Comparison of ENCODE assay signal across 26 cellular contexts in genomic region chr19:57271280-57271679, GRCh38. TPM values are rescaled to one million over a fixed set of nuclear protein-coding genes. Genes with fewer than 3 reads are reported as not detected.
DNase-seq lines count a peak whose midpoint lies in the region; ATAC-seq, FAIRE-seq and TF ChIP-seq lines count a peak whose summit lies in the region.
"Had no signal": no experiment of that assay in that cellular context is flagged by ENCODE, and none has a peak within 500 bp of the region (broad histone marks: within the 10 kb centered on the region; RNA-seq: fewer than 3 reads in every experiment).

No MANE protein-coding gene starts in this region.

- H3K9me3 Mint-ChIP-seq in osteocyte (ENCODE audit: unreplicated experiment): no peaks in the 10 kb centered on the region

- 55% methylated on average over 7 of the region's 8 CpGs for WGBS in K562 (ENCODE audit: insufficient coverage, low coverage, missing lambda C conversion rate)

- no peak for DNase-seq in K562 (ENCODE audit: extremely low read depth in 1 of 4, low spot score in 3 of 4)
- peak; percentile 17 for DNase-seq in osteocyte (ENCODE audit: extremely low spot score, unreplicated experiment)
- DNase-seq in globus pallidus (ENCODE audit: low spot score): no peak
- DNase-seq in SJCRH30: no peak
- DNase-seq in NCI-H2227 (lab: John Stamatoyannopoulos, UW; ENCODE audit: unreplicated experiment): no peak
- DNase-seq: 8988T; ACHN; AML-193; BE2C; CD4-positive, alpha-beta T cell; CD8-positive, alpha-beta memory T cell; DMS 273 treated with DMSO at 0.1 percent for 48 hours; DMS79; EL; GDM1; GM23248; H7; HCEC 1CT had no signal

- TF ChIP-seq CTCF in OCI-LY3 (IDR thresholded peaks at IDR 0.05; ENCODE audit: low read depth, low read length) (no peak), K562 (IDR thresholded peaks at IDR 0.05 in 2 of 3, conservative IDR thresholded peaks at IDR 0.05 in 1 of 3; ENCODE audit: insufficient read depth in 2 of 3, low read depth in 1 of 3, low read length in 3 of 3) (no peak), osteocyte (IDR thresholded peaks at IDR 0.05) (no peak)

- in situ Hi-C loops in K562 (cut with MboI): no loop called here

- TF ChIP-seq EP300 in K562 (IDR thresholded peaks at IDR 0.05; ENCODE audit: low read length): no peak

- no peaks in the 10 kb centered on the region for H3K27me3 Mint-ChIP-seq in osteocyte (ENCODE audit: unreplicated experiment)
- H3K27me3 Mint-ChIP-seq: CD4-positive, alpha-beta T cell; CD8-positive, alpha-beta memory T cell had no signal

- no peak overlapping the region for H3K4me2 ChIP-seq in OCI-LY3 (ENCODE audit: low read length)
- no peak overlapping the region for H3K4me2 ChIP-seq in K562 (ENCODE audit: insufficient read depth, low read length)
- H3K4me2 ChIP-seq: A549; BLaER1 treated with 17β-estradiol and CSF1 and Interleukin-3, amounts not matched to agents 10 nM and 100 nM had no signal

- peaks cover 93% of the 10 kb centered on the region for H3K4me1 ChIP-seq in OCI-LY3 (ENCODE audit: low read length)
- H3K4me1 ChIP-seq in K562 (replicated peaks in 1 of 2; ENCODE audit: control insufficient read depth in 2 of 2, insufficient read depth in 2 of 2, low read length in 2 of 2): no peaks in the 10 kb centered on the region; a peak in 1 of 5 replicates
- no peaks in the 10 kb centered on the region for H3K4me1 ChIP-seq in SJCRH30
- H3K4me1 ChIP-seq: A549, BE2C had no signal

- H3K79me2 ChIP-seq in OCI-LY3 (ENCODE audit: low read length) (0 out of 2 replicates have a peak, but pooled peaks cover 6% of the 10 kb centered on the region), K562 (ENCODE audit: control insufficient read depth, insufficient read depth, low read length) (no peaks in the 10 kb centered on the region)

- no peak overlapping the region for H3K27ac Mint-ChIP-seq in osteocyte (ENCODE audit: unreplicated experiment)
- H3K27ac Mint-ChIP-seq: CD14-positive monocyte; CD4-positive, alpha-beta T cell had no signal

- TF ChIP-seq RAD21 in K562 (CRISPR knock-in tag; conservative IDR thresholded peaks at IDR 0.05 in 1 of 2, IDR thresholded peaks at IDR 0.05 in 1 of 2): no peak

- ATAC-seq in K562 (no peak), HG02623 (IDR thresholded peaks at IDR 0.05; ENCODE audit: unreplicated experiment) (no peak)
- ATAC-seq: A549 had no signal

- H3K4me3 ChIP-seq in OCI-LY3 (ENCODE audit: low read length) (no peak overlapping the region), K562 (no peak overlapping the region), SJCRH30 (no peak overlapping the region)
- H3K4me3 ChIP-seq: A549; BLaER1 treated with 17β-estradiol and CSF1 and Interleukin-3, amounts not matched to agents 10 nM and 100 nM; GM23248 had no signal

- H4K20me1 ChIP-seq in OCI-LY3 (ENCODE audit: insufficient read depth, low read length) (no peaks in the 10 kb centered on the region), K562 (replicated peaks; ENCODE audit: control insufficient read depth, insufficient read depth, low read length) (no peaks in the 10 kb centered on the region)
- H4K20me1 ChIP-seq: BLaER1 treated with 17β-estradiol and CSF1 and Interleukin-3, amounts not matched to agents 10 nM and 100 nM had no signal

- intact Hi-C loops in K562 (cut with micrococcal nuclease): no loop called here

- no peaks in the 10 kb centered on the region for H3K27me3 ChIP-seq in OCI-LY3 (ENCODE audit: low read depth, low read length)
- no peaks in the 10 kb centered on the region for H3K27me3 ChIP-seq in K562 (ENCODE audit: control insufficient read depth in 2 of 2, insufficient read depth in 2 of 2, low read length in 2 of 2)
- H3K27me3 ChIP-seq in SJCRH30: no peaks in the 10 kb centered on the region
- H3K27me3 ChIP-seq: BE2C; BLaER1 treated with 17β-estradiol and CSF1 and Interleukin-3, amounts not matched to agents 10 nM and 100 nM had no signal

- TF ChIP-seq POLR2A in K562 (conservative IDR thresholded peaks at IDR 0.05): no peak

- CTCF ChIA-PET in K562 (lab: Yijun Ruan, JAX; ENCODE audit: low intra/inter-chr PET ratio): no interaction called here

- H3K27ac ChIP-seq in OCI-LY3 (ENCODE audit: low read length): peak overlapping the region; percentile 93
- no peak overlapping the region for H3K27ac ChIP-seq in K562 (ENCODE audit: extremely low read depth, low read depth, low read length)
- H3K27ac ChIP-seq in SJCRH30: no peak overlapping the region
- H3K27ac ChIP-seq: A549; BLaER1 treated with 17β-estradiol and CSF1 and Interleukin-3, amounts not matched to agents 10 nM and 100 nM; GM23248 had no signal

- H3K4me3 Mint-ChIP-seq in osteocyte (ENCODE audit: unreplicated experiment): no peak overlapping the region
- H3K4me3 Mint-ChIP-seq: CD14-positive monocyte; CD4-positive, alpha-beta T cell; CD8-positive, alpha-beta memory T cell had no signal

- H2AFZ ChIP-seq in OCI-LY3 (ENCODE audit: low read depth, low read length) (no peak overlapping the region), K562 (ENCODE audit: low read depth, low read length) (no peak overlapping the region)
- H2AFZ ChIP-seq: GM23248 had no signal

- H3K36me3 ChIP-seq in OCI-LY3 (replicated peaks; ENCODE audit: low read depth, low read length): peaks cover 30% of the 10 kb centered on the region
- no peaks in the 10 kb centered on the region for H3K36me3 ChIP-seq in K562 (ENCODE audit: control insufficient read depth, insufficient read depth, low read length)
- H3K36me3 ChIP-seq in SJCRH30: no peaks in the 10 kb centered on the region
- H3K36me3 ChIP-seq: BE2C had no signal

- peaks cover 25% of the 10 kb centered on the region for H3K36me3 Mint-ChIP-seq in osteocyte (ENCODE audit: unreplicated experiment)

- POLR2A ChIA-PET in K562 (lab: Yijun Ruan, JAX): interaction anchor here (2.5 kb wide), 1 partner anchor 8 kb away, joined by 10 read pairs; no protein-coding TSS in a partner anchor

- H3K4me1 Mint-ChIP-seq in osteocyte (ENCODE audit: unreplicated experiment): no peaks in the 10 kb centered on the region
- H3K4me1 Mint-ChIP-seq: CD14-positive monocyte had no signal

- H3K9me3 ChIP-seq in OCI-LY3 (ENCODE audit: insufficient read depth, low read length) (no peaks in the 10 kb centered on the region; the same call in 1 of the 2 replicates), K562 (replicated peaks; ENCODE audit: control insufficient read depth, insufficient read depth, low read depth, low read length) (no peaks in the 10 kb centered on the region), SJCRH30 (replicated peaks) (no peaks in the 10 kb centered on the region)
- H3K9me3 ChIP-seq: BE2C; BLaER1 treated with 17β-estradiol and CSF1 and Interleukin-3, amounts not matched to agents 10 nM and 100 nM had no signal

- no TSS peak for BruUV-seq in K562 (replicated peaks; lab: Mats Ljungman, UMichigan)

- FAIRE-seq in K562 (lab: Jason Lieb, UNC): no peak
- FAIRE-seq: A549, D721Med, GM18507, H1 had no signal

- no peak overlapping the region for H3K9ac ChIP-seq in OCI-LY3 (ENCODE audit: low read length)
- no peak overlapping the region for H3K9ac ChIP-seq in K562 (ENCODE audit: insufficient read depth in 1 of 2, low read depth in 2 of 2, low read length in 2 of 2)
- H3K9ac ChIP-seq: BLaER1 treated with 17β-estradiol and CSF1 and Interleukin-3, amounts not matched to agents 10 nM and 100 nM; GM23248 had no signal

- H3K9me1 ChIP-seq in K562 (ENCODE audit: control insufficient read depth, insufficient read depth, low read length): no peaks in the 10 kb centered on the region

RNA-seq across cellular contexts. Expression of gene ZNF460, which starts 9.0 kb away (rescaled TPM):
- 169 and 191 TPM in 2 replicates for total RNA-seq in K562 (2011; cell fraction: chromatin; rRNA removed; ENCODE audit: low replicate concordance)
- total RNA-seq in K562 (2011; cell fraction: nucleolus; rRNA removed): 131 and 161 TPM in 2 replicates
- 111 and 139 TPM in 2 replicates for total RNA-seq in K562 (2011; cell fraction: nucleoplasm; rRNA removed)
- total RNA-seq in K562 (2014; rRNA removed) (18.5 and 22.1 TPM in 2 replicates), K562 (2014; rRNA removed; fragmentation: Illumina TruSeq; extraction: Trizol) (36.2 and 36.7 TPM in 2 replicates), K562 (2015; rRNA removed; fragmentation: Illumina TruSeq; extraction: Trizol) (24.7 and 24.9 TPM in 2 replicates), K562 (2021) (28.0 and 29.6 TPM in 2 replicates), osteocyte (85.1 and 86.1 TPM in 2 replicates)
- polyA plus RNA-seq in K562 (2011; rRNA removed) (16.6 and 23.6 TPM in 2 replicates), K562 (2014; fragmentation: Illumina TruSeq; extraction: Trizol) (1.1 and 1.2 TPM in 2 replicates), K562 (2014; fragmentation: Nextera tagmentation; extraction: Ambion mirVana) (under 1 TPM; 0.45 to 0.87 TPM), K562 (2014; rRNA removed) (5.6 and 7.1 TPM in 2 replicates)
- polyA plus RNA-seq in K562 (2011; cell fraction: cytosol; rRNA removed): 6.0 and 14.3 TPM in 2 replicates
- 17.9 and 23.9 TPM in 2 replicates for polyA plus RNA-seq in K562 (2011; cell fraction: nucleus; rRNA removed)
- 1.1 and 1.2 TPM in 2 replicates for polyA plus RNA-seq in K562 (2012)
- polyA minus RNA-seq in K562 (2011; rRNA and poly(A)+ RNA removed): 183 and 200 TPM in 2 replicates
- polyA minus RNA-seq in K562 (2011; cell fraction: cytosol; rRNA and poly(A)+ RNA removed): 67.0 and 68.1 TPM in 2 replicates
- 54.9 and 131 TPM in 2 replicates for polyA minus RNA-seq in K562 (2011; cell fraction: nucleus; rRNA and poly(A)+ RNA removed)
- total RNA-seq in SJCRH30 (2014; rRNA removed; shearing (Covaris generic)): 39.4 and 40.5 TPM in 2 replicates

RNA-seq across cellular contexts. Expression of gene ZNF805, which starts 30.8 kb away (rescaled TPM):
- 23.2 and 27.8 TPM in 2 replicates for total RNA-seq in K562 (2011; cell fraction: chromatin; rRNA removed; ENCODE audit: low replicate concordance)
- total RNA-seq in K562 (2011; cell fraction: nucleolus; rRNA removed): 18.3 and 19.7 TPM in 2 replicates
- total RNA-seq in K562 (2011; cell fraction: nucleoplasm; rRNA removed): 14.2 and 19.4 TPM in 2 replicates
- total RNA-seq in K562 (2014; rRNA removed) (4.1 and 4.7 TPM in 2 replicates), K562 (2014; rRNA removed; fragmentation: Illumina TruSeq; extraction: Trizol) (6.7 TPM in 2 replicates), K562 (2015; rRNA removed; fragmentation: Illumina TruSeq; extraction: Trizol) (4.5 and 4.9 TPM in 2 replicates), K562 (2021) (4.7 and 5.1 TPM in 2 replicates), osteocyte (23.7 and 24.5 TPM in 2 replicates)
- polyA plus RNA-seq in K562 (2011; rRNA removed) (3.9 and 6.2 TPM in 2 replicates), K562 (2014; fragmentation: Illumina TruSeq; extraction: Trizol) (1.5 and 1.7 TPM in 2 replicates), K562 (2014; fragmentation: Nextera tagmentation; extraction: Ambion mirVana) (under 1 TPM; 0.32 to 0.77 TPM), K562 (2014; rRNA removed) (0.74 and 1.4 TPM in 2 replicates)
- 1.6 and 2.5 TPM in 2 replicates for polyA plus RNA-seq in K562 (2011; cell fraction: cytosol; rRNA removed)
- 3.5 and 3.8 TPM in 2 replicates for polyA plus RNA-seq in K562 (2011; cell fraction: nucleus; rRNA removed)
- polyA plus RNA-seq in K562 (2012): 1.1 TPM in 2 replicates
- 25.7 and 28.7 TPM in 2 replicates for polyA minus RNA-seq in K562 (2011; rRNA and poly(A)+ RNA removed)
- polyA minus RNA-seq in K562 (2011; cell fraction: cytosol; rRNA and poly(A)+ RNA removed): 12.0 and 13.1 TPM in 2 replicates
- 7.3 and 15.2 TPM in 2 replicates for polyA minus RNA-seq in K562 (2011; cell fraction: nucleus; rRNA and poly(A)+ RNA removed)
- 14.7 and 15.5 TPM in 2 replicates for total RNA-seq in SJCRH30 (2014; rRNA removed; shearing (Covaris generic))

RNA-seq across cellular contexts. Expression of gene AURKC, which starts 40.5 kb away (rescaled TPM):
- 3.1 and 5.3 TPM in 2 replicates for total RNA-seq in K562 (2011; cell fraction: chromatin; rRNA removed; ENCODE audit: low replicate concordance)
- total RNA-seq in K562 (2011; cell fraction: nucleolus; rRNA removed): 2.0 and 2.5 TPM in 2 replicates
- 2.4 and 2.9 TPM in 2 replicates for total RNA-seq in K562 (2011; cell fraction: nucleoplasm; rRNA removed)
- total RNA-seq in K562 (2014; rRNA removed) (4.7 and 6.0 TPM in 2 replicates), K562 (2014; rRNA removed; fragmentation: Illumina TruSeq; extraction: Trizol) (3.3 and 3.7 TPM in 2 replicates), K562 (2015; rRNA removed; fragmentation: Illumina TruSeq; extraction: Trizol) (4.2 and 4.8 TPM in 2 replicates), K562 (2021) (7.0 and 7.6 TPM in 2 replicates), osteocyte (0.86 and 0.94 TPM in 2 replicates)
- polyA plus RNA-seq in K562 (2011; rRNA removed) (1.3 and 2.8 TPM in 2 replicates), K562 (2014; fragmentation: Illumina TruSeq; extraction: Trizol) (6.8 and 7.1 TPM in 2 replicates), K562 (2014; fragmentation: Nextera tagmentation; extraction: Ambion mirVana) (1 to 10 TPM; 6.0 to 9.0 TPM), K562 (2014; rRNA removed) (7.3 and 8.7 TPM in 2 replicates)
- 1.1 and 2.8 TPM in 2 replicates for polyA plus RNA-seq in K562 (2011; cell fraction: cytosol; rRNA removed)
- polyA plus RNA-seq in K562 (2011; cell fraction: nucleus; rRNA removed): 1.1 and 3.2 TPM in 2 replicates
- 6.6 and 10.5 TPM in 2 replicates for polyA plus RNA-seq in K562 (2012)
- 0.60 and 2.4 TPM in 2 replicates for polyA minus RNA-seq in K562 (2011; rRNA and poly(A)+ RNA removed)
- 1.3 TPM in 1 of 2 replicates, not detected in the other for polyA minus RNA-seq in K562 (2011; cell fraction: cytosol; rRNA and poly(A)+ RNA removed)
- polyA minus RNA-seq in K562 (2011; cell fraction: nucleus; rRNA and poly(A)+ RNA removed): 0.40 and 1.00 TPM in 2 replicates
- 0.79 and 0.93 TPM in 2 replicates for total RNA-seq in SJCRH30 (2014; rRNA removed; shearing (Covaris generic))
- polyA plus RNA-seq: CD8-positive, alpha-beta memory T cell had no signal

RNA-seq across cellular contexts. Expression of gene ZNF543, which starts 49.0 kb away (rescaled TPM):
- total RNA-seq in K562 (2011; cell fraction: chromatin; rRNA removed; ENCODE audit: low replicate concordance): 16.2 and 18.3 TPM in 2 replicates
- total RNA-seq in K562 (2011; cell fraction: nucleolus; rRNA removed): 13.3 and 18.2 TPM in 2 replicates
- 10.3 and 12.8 TPM in 2 replicates for total RNA-seq in K562 (2011; cell fraction: nucleoplasm; rRNA removed)
- 2.4 and 3.0 TPM in 2 replicates for total RNA-seq in K562 (2014; rRNA removed)
- 5.5 and 6.7 TPM in 2 replicates for total RNA-seq in K562 (2014; rRNA removed; fragmentation: Illumina TruSeq; extraction: Trizol)
- 3.8 and 4.5 TPM in 2 replicates for total RNA-seq in K562 (2015; rRNA removed; fragmentation: Illumina TruSeq; extraction: Trizol)
- 3.8 and 4.7 TPM in 2 replicates for total RNA-seq in K562 (2021)
- polyA plus RNA-seq in K562 (2011; rRNA removed): 1.9 and 2.4 TPM in 2 replicates
- polyA plus RNA-seq in K562 (2011; cell fraction: cytosol; rRNA removed): 1.1 and 1.2 TPM in 2 replicates
- polyA plus RNA-seq in K562 (2011; cell fraction: nucleus; rRNA removed): 1.7 and 2.0 TPM in 2 replicates
- polyA plus RNA-seq in K562 (2012): 0.89 and 0.91 TPM in 2 replicates
- polyA plus RNA-seq in K562 (2014; fragmentation: Illumina TruSeq; extraction: Trizol): 1.1 and 1.2 TPM in 2 replicates
- polyA plus RNA-seq in K562 (2014; fragmentation: Nextera tagmentation; extraction: Ambion mirVana): under 1 TPM; 0.14 to 0.46 TPM
- 1.5 and 1.6 TPM in 2 replicates for polyA plus RNA-seq in K562 (2014; rRNA removed)
- 10.5 and 10.9 TPM in 2 replicates for polyA minus RNA-seq in K562 (2011; rRNA and poly(A)+ RNA removed)
- polyA minus RNA-seq in K562 (2011; cell fraction: cytosol; rRNA and poly(A)+ RNA removed): 2.2 and 4.7 TPM in 2 replicates
- polyA minus RNA-seq in K562 (2011; cell fraction: nucleus; rRNA and poly(A)+ RNA removed): 3.6 and 6.1 TPM in 2 replicates
- 7.1 and 7.3 TPM in 2 replicates for total RNA-seq in osteocyte
- 13.0 and 13.5 TPM in 2 replicates for total RNA-seq in SJCRH30 (2014; rRNA removed; shearing (Covaris generic))
